ENCODE assay signal across 26 cellular contexts in genomic region chr9:121125590-121125989, GRCh38.
"Had no signal": no experiment of that assay in that cellular context is flagged by ENCODE, and none has a peak within 500 bp of the region (broad histone marks: within the 10 kb centered on the region; RNA-seq: fewer than 3 reads in every experiment).

No MANE protein-coding gene starts in this region.

- H3K27ac Mint-ChIP-seq: dendritic cell treated with granulocyte-macrophage colony-stimulating factor and Interleukin-4, amounts not matched to agents 40 ng/mL and 50 ng/mL, for 4 days; effector memory CD8-positive, alpha-beta T cell; memory B cell; mesothelial cell of epicardium; nephron; stimulated activated naive B cell treated with anti-CD40 and anti-IgM and Interleukin-4, amounts not matched to agents 10 μg/mL and 1 μg/mL and 100 μg/mL, for 72 hours; stimulated activated naive CD8-positive, alpha-beta T cell treated with anti-CD3 and anti-CD28 coated beads, Interleukin-15, amount 100 ng/mL, for 72 hours had no signal

- H3K4me2 ChIP-seq: hepatocyte had no signal

- H3K27me3 ChIP-seq: esophagus muscularis mucosa, hepatocyte, neutrophil, spleen, testis, tibial nerve, upper lobe of right lung, vagina had no signal

- FAIRE-seq: kidney had no signal

- H3K9me3 ChIP-seq: esophagus muscularis mucosa, left ventricle myocardium inferior, lower lobe of right lung, neutrophil, psoas muscle, spleen, testis, tibial nerve, upper lobe of right lung, vagina had no signal

- H3K27me3 Mint-ChIP-seq: dendritic cell treated with granulocyte-macrophage colony-stimulating factor and Interleukin-4, amounts not matched to agents 40 ng/mL and 50 ng/mL, for 4 days; effector memory CD8-positive, alpha-beta T cell; memory B cell; stimulated activated naive B cell treated with anti-CD40 and anti-IgM and Interleukin-4, amounts not matched to agents 10 μg/mL and 1 μg/mL and 100 μg/mL, for 72 hours; stimulated activated naive CD8-positive, alpha-beta T cell treated with anti-CD3 and anti-CD28 coated beads, Interleukin-15, amount 100 ng/mL, for 72 hours had no signal

- H2AFZ ChIP-seq: hepatocyte had no signal

- H3K9me3 Mint-ChIP-seq: dendritic cell treated with granulocyte-macrophage colony-stimulating factor and Interleukin-4, amounts not matched to agents 40 ng/mL and 50 ng/mL, for 4 days; effector memory CD8-positive, alpha-beta T cell had no signal

- H3K27ac ChIP-seq: epithelial cell of prostate, esophagus muscularis mucosa, hepatocyte, left ventricle myocardium inferior, lower lobe of right lung, neutrophil, psoas muscle, spleen, testis, tibial nerve, upper lobe of right lung, vagina had no signal

- H3K4me3 Mint-ChIP-seq: dendritic cell treated with granulocyte-macrophage colony-stimulating factor and Interleukin-4, amounts not matched to agents 40 ng/mL and 50 ng/mL, for 4 days; effector memory CD8-positive, alpha-beta T cell; memory B cell; mesothelial cell of epicardium; nephron; stimulated activated naive B cell treated with anti-CD40 and anti-IgM and Interleukin-4, amounts not matched to agents 10 μg/mL and 1 μg/mL and 100 μg/mL, for 72 hours; stimulated activated naive CD8-positive, alpha-beta T cell treated with anti-CD3 and anti-CD28 coated beads, Interleukin-15, amount 100 ng/mL, for 72 hours had no signal

- ATAC-seq: effector memory CD8-positive, alpha-beta T cell; left cardiac atrium; lower lobe of right lung; psoas muscle; sciatic nerve; stimulated activated naive B cell treated with anti-CD40 and anti-IgM and Interleukin-4, amounts not matched to agents 10 μg/mL and 1 μg/mL and 100 μg/mL, for 72 hours; stimulated activated naive CD8-positive, alpha-beta T cell treated with anti-CD3 and anti-CD28 coated beads, Interleukin-15, amount 100 ng/mL, for 72 hours; upper lobe of right lung had no signal

- DNase-seq: effector memory CD8-positive, alpha-beta T cell; foreskin fibroblast; kidney; left cardiac atrium; left ventricle myocardium inferior; lower lobe of right lung; psoas muscle; spleen; stimulated activated CD4-positive, alpha-beta T cell treated with anti-CD3 and anti-CD28 coated beads, Interleukin-15, amount 100 ng/mL, for 24 hours; stimulated activated CD4-positive, alpha-beta T cell treated with anti-CD3 and anti-CD28 coated beads, Interleukin-1b, Interleukin-23, amount 100 ng/mL, for 48 hours; stimulated activated CD4-positive, alpha-beta T cell treated with anti-CD3 and anti-CD28 coated beads, Interleukin-4, amount 100 ng/mL, for 4 hours; stimulated activated naive B cell treated with anti-CD40 and anti-IgM and Interleukin-4, amounts not matched to agents 10 μg/mL and 1 μg/mL and 100 μg/mL, for 72 hours; stimulated activated naive CD8-positive, alpha-beta T cell treated with anti-CD3 and anti-CD28 coated beads, Interleukin-15, amount 100 ng/mL, for 72 hours; testis; upper lobe of right lung had no signal

- H3K4me1 ChIP-seq: testis had no signal

- H3K4me3 ChIP-seq: esophagus muscularis mucosa, hepatocyte, left ventricle myocardium inferior, lower lobe of right lung, psoas muscle, spleen, testis, tibial nerve, upper lobe of right lung, vagina had no signal
